1 cellular context compared by ENCODE assay signal in the genomic region with DNA sequence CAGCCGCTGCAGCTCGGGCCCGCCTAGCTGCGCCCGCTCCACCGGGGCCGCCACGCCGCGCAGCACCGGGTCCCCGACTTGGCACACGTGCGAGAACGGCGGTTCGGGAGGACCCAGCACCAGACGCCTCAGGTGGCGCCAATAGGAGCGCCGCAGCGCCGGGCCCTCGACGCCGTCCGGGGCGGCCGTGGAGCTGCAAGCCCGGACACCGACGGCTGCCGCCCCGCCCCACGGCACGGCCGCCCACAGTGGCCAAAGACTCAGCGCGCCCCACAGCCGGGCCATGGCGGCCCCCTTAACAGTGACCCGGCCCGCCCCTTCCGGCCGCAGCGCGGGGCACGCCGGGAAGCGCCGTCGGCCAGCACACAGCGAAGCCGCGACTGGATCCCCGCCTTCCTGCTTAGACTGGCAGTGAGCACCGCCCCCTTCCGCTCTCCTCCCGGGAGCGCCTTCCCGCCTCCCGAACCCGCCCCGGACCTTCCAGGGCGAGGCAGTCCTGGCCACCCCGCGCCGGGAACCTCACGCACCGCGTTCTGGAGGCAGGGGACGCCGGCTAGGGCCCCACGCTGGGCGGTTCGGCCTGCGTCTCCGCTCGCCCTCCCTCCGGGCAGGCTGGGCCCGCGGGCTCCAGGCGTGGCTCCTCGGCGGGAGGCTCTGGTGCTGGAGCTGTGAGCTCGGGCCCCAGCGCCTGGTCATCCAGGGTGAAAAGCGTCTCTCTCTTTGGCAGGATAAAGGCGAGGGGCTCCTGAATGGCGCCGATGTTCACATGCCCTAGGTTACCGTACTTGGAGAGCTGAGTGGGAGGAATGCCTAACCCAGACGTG.
A peak's percentile ranks its signal among the peaks of the same experiment; 100 is the strongest.
TF ChIP-seq lines count a peak whose summit lies in the region.

A gene with protein sequence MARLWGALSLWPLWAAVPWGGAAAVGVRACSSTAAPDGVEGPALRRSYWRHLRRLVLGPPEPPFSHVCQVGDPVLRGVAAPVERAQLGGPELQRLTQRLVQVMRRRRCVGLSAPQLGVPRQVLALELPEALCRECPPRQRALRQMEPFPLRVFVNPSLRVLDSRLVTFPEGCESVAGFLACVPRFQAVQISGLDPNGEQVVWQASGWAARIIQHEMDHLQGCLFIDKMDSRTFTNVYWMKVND (minus strand): TSS at position 303 of the 824 bp plus-strand sequence. CDS start 18 bp downstream, at position 285.

TF ChIP-seq in H1, 55 proteins besides CTCF, POLR2A, EP300 and RAD21:
- TF ChIP-seq POLR2AphosphoS5 (IDR thresholded peaks at IDR 0.05; ENCODE audit: low read depth, low read length) = peak; percentile 87
- no peak for TF ChIP-seq POU5F1 (IDR thresholded peaks at IDR 0.05; ENCODE audit: low read depth, low read length)
- peak; percentile 69; the same call in 1 of the 2 replicates for TF ChIP-seq GABPA (IDR thresholded peaks at IDR 0.05; ENCODE audit: borderline replicate concordance, insufficient read depth, low read length)
- TF ChIP-seq, protein P1, sequence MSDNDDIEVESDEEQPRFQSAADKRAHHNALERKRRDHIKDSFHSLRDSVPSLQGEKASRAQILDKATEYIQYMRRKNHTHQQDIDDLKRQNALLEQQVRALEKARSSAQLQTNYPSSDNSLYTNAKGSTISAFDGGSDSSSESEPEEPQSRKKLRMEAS (IDR thresholded peaks at IDR 0.05) = peak; percentile 51
- TF ChIP-seq MAFK (IDR thresholded peaks at IDR 0.05; ENCODE audit: low read depth, low read length) = no peak
- no peak for TF ChIP-seq TCF12 (IDR thresholded peaks at IDR 0.05; ENCODE audit: low read depth, low read length)
- peak; percentile 32 for TF ChIP-seq TAF7 (optimal IDR thresholded peaks at IDR 0.05; ENCODE audit: borderline replicate concordance, low read depth, low read length)
- 0 out of 2 replicates have a peak, but pooled peaks have one; percentile 34 for TF ChIP-seq BACH1 (IDR thresholded peaks at IDR 0.05; ENCODE audit: low read length)
- TF ChIP-seq TBP (IDR thresholded peaks at IDR 0.05; ENCODE audit: low read depth, low read length) = peak; percentile 78
- TF ChIP-seq TEAD4 (IDR thresholded peaks at IDR 0.05; ENCODE audit: low read depth, low read length) = no peak
- TF ChIP-seq CHD2 (IDR thresholded peaks at IDR 0.05; ENCODE audit: low read length) = no peak
- TF ChIP-seq HDAC2 (IDR thresholded peaks at IDR 0.05; ENCODE audit: borderline replicate concordance in 1 of 2, low read depth in 2 of 2, low read length in 2 of 2) = peak in 1 of 2 experiments; percentile 88; a peak in 1 of 4 replicates
- TF ChIP-seq NRF1 (IDR thresholded peaks at IDR 0.05; ENCODE audit: low read depth, low read length) = no peak
- peak; percentile 90 for TF ChIP-seq PHF8 (conservative IDR thresholded peaks at IDR 0.05; ENCODE audit: low read depth, low read length)
- TF ChIP-seq, protein P2, sequence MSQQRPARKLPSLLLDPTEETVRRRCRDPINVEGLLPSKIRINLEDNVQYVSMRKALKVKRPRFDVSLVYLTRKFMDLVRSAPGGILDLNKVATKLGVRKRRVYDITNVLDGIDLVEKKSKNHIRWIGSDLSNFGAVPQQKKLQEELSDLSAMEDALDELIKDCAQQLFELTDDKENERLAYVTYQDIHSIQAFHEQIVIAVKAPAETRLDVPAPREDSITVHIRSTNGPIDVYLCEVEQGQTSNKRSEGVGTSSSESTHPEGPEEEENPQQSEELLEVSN (IDR thresholded peaks at IDR 0.05) = peak; percentile 84; the same call in 1 of the 2 replicates
- no peak for TF ChIP-seq GTF2F1 (IDR thresholded peaks at IDR 0.05; ENCODE audit: borderline replicate concordance, low read depth, low read length)
- TF ChIP-seq RBBP5 (IDR thresholded peaks at IDR 0.05; ENCODE audit: borderline replicate concordance, low read depth, low read length) = peak; percentile 68; the same call in 1 of the 2 replicates
- TF ChIP-seq KDM5A (IDR thresholded peaks at IDR 0.05; ENCODE audit: low read length) = no peak
- TF ChIP-seq HDAC6 (IDR thresholded peaks at IDR 0.05; ENCODE audit: low read depth, low read length) = no peak
- no peak for TF ChIP-seq RXRA (IDR thresholded peaks at IDR 0.05; ENCODE audit: insufficient read depth, low read depth, low read length)
- peak; percentile 81 for TF ChIP-seq TAF1 (IDR thresholded peaks at IDR 0.05; ENCODE audit: low read depth, low read length)
- TF ChIP-seq CTBP2 (IDR thresholded peaks at IDR 0.05; ENCODE audit: borderline replicate concordance, insufficient read depth, insufficient read length, low read length) = no peak
- TF ChIP-seq YY1 (IDR thresholded peaks at IDR 0.05; ENCODE audit: low read depth, low read length) = peak; percentile 85; the same call in 1 of the 2 replicates
- TF ChIP-seq, protein P3, sequence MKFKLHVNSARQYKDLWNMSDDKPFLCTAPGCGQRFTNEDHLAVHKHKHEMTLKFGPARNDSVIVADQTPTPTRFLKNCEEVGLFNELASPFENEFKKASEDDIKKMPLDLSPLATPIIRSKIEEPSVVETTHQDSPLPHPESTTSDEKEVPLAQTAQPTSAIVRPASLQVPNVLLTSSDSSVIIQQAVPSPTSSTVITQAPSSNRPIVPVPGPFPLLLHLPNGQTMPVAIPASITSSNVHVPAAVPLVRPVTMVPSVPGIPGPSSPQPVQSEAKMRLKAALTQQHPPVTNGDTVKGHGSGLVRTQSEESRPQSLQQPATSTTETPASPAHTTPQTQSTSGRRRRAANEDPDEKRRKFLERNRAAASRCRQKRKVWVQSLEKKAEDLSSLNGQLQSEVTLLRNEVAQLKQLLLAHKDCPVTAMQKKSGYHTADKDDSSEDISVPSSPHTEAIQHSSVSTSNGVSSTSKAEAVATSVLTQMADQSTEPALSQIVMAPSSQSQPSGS (IDR thresholded peaks at IDR 0.05; ENCODE audit: low read length) = no peak
- 0 out of 2 replicates have a peak, but pooled peaks have one; percentile 21 for TF ChIP-seq SP1 (IDR thresholded peaks at IDR 0.05; ENCODE audit: low read depth, low read length)
- peak; percentile 36 for TF ChIP-seq KDM4A (IDR thresholded peaks at IDR 0.05; ENCODE audit: low read depth, low read length, severe bottlenecking)
- peak in 1 of 2 experiments; percentile 71; a peak in 1 of 4 replicates for TF ChIP-seq SIN3A (conservative IDR thresholded peaks at IDR 0.05 in 1 of 2, IDR thresholded peaks at IDR 0.05 in 1 of 2; ENCODE audit: low read depth in 1 of 2, low read length in 2 of 2)
- TF ChIP-seq ASH2L (IDR thresholded peaks at IDR 0.05; ENCODE audit: low read length) = peak; percentile 65
- TF ChIP-seq CEBPB (IDR thresholded peaks at IDR 0.05; ENCODE audit: low read depth, low read length) = peak; percentile 17; the same call in 1 of the 2 replicates
- TF ChIP-seq SUZ12 (IDR thresholded peaks at IDR 0.05; ENCODE audit: low read length) = no peak
- TF ChIP-seq CBX8 (IDR thresholded peaks at IDR 0.05; ENCODE audit: borderline replicate concordance, low read depth, low read length) = no peak
